11 cellular contexts compared by ENCODE assay signal in genomic region chr17:76672892-76673291, GRCh38. TPM values are rescaled to one million over a fixed set of nuclear protein-coding genes. Genes with fewer than 3 reads are reported as not detected.
DNase-seq lines count a peak whose midpoint lies in the region; ATAC-seq and TF ChIP-seq lines count a peak whose summit lies in the region.
"Had no signal": no experiment of that assay in that cellular context is flagged by ENCODE, and none has a peak within 500 bp of the region (broad histone marks: within the 10 kb centered on the region; RNA-seq: fewer than 3 reads in every experiment).

No MANE protein-coding gene starts in this region.

- DNase-seq in A673 (ENCODE audit: low spot score) (no peak), GM13976 (ENCODE audit: low spot score) (peak; percentile 3), naive B cell (no peak), C1 segment of cervical spinal cord (lab: John Stamatoyannopoulos, UW) (no peak), SKM-1 treated with dmso at 0.1 percent for 144 hours (lab: John Stamatoyannopoulos, UW; ENCODE audit: unreplicated experiment) (no peak), SIG-M5 (lab: John Stamatoyannopoulos, UW) (no peak), HK-2 (ENCODE audit: unreplicated experiment) (no peak)
- no peak for DNase-seq in activated CD4-positive, alpha-beta memory T cell treated with anti-CD3 and anti-CD28 coated beads, Interleukin-2, amount 10 ng/mL, durations not matched to agents 7 days and 5 days
- DNase-seq: central memory CD4-positive, alpha-beta T cell; posterior cingulate gyrus had no signal

- no TSS peak for BruUV-seq in A673 (replicated peaks; lab: Mats Ljungman, UMichigan)

- H3K36me3 ChIP-seq in A673 (ENCODE audit: insufficient read depth, low read length, poor library complexity, severe bottlenecking) = no peaks in the 10 kb centered on the region

- H3K27me3 Mint-ChIP-seq in activated CD4-positive, alpha-beta memory T cell treated with anti-CD3 and anti-CD28 coated beads, Interleukin-2, amount 10 ng/mL, durations not matched to agents 7 days and 5 days = peaks cover 3% of the 10 kb centered on the region
- H3K27me3 Mint-ChIP-seq in naive B cell = peaks cover 0 to 4% (median 4%) of the 10 kb centered on the region in 3 donors

- no peaks in the 10 kb centered on the region for H3K9me3 ChIP-seq in A673 (ENCODE audit: low read depth, low read length, poor library complexity, severe bottlenecking)

- POLR2A ChIA-PET in A673 (lab: Charles Lee; ENCODE audit: low non-redundant PET) = no interaction called here
- POLR2A ChIA-PET in activated CD4-positive, alpha-beta memory T cell treated with anti-CD3 and anti-CD28 coated beads, Interleukin-2, amount 10 ng/mL, durations not matched to agents 7 days and 5 days (lab: Charles Lee) = interaction anchor here (1.2 to 3.3 kb wide), 5 partner anchors 11 to 221 kb away, joined by 3 to 32 read pairs (median 7); no protein-coding TSS in a partner anchor

- peak overlapping the region; percentile 89 for H3K4me3 Mint-ChIP-seq in activated CD4-positive, alpha-beta memory T cell treated with anti-CD3 and anti-CD28 coated beads, Interleukin-2, amount 10 ng/mL, durations not matched to agents 7 days and 5 days
- peak overlapping the region; percentile 84 to 98 (median 92) for H3K4me3 Mint-ChIP-seq in naive B cell

- peak overlapping the region; percentile 66 for H3K4me3 ChIP-seq in A673 (ENCODE audit: low read depth, low read length, poor library complexity, severe bottlenecking)

- CTCF ChIA-PET in A673 (lab: Charles Lee) = no interaction called here
- CTCF ChIA-PET in activated CD4-positive, alpha-beta memory T cell treated with anti-CD3 and anti-CD28 coated beads, Interleukin-2, amount 10 ng/mL, durations not matched to agents 7 days and 5 days (lab: Charles Lee) = no interaction called here

- peaks cover 31% of the 10 kb centered on the region for H3K4me1 Mint-ChIP-seq in activated CD4-positive, alpha-beta memory T cell treated with anti-CD3 and anti-CD28 coated beads, Interleukin-2, amount 10 ng/mL, durations not matched to agents 7 days and 5 days
- peaks cover 19 to 24% (median 23%) of the 10 kb centered on the region in 3 donors for H3K4me1 Mint-ChIP-seq in naive B cell

- H3K4me1 ChIP-seq in A673 (ENCODE audit: insufficient read depth, low read length, poor library complexity, severe bottlenecking) = peaks cover 16% of the 10 kb centered on the region

- no peaks in the 10 kb centered on the region for H3K27me3 ChIP-seq in A673 (replicated peaks; ENCODE audit: insufficient read depth, low read depth, low read length, poor library complexity)

- intact Hi-C loops in A673 (cut with micrococcal nuclease; ENCODE audit: unreplicated experiment) = loop anchor here (5.0 kb wide), 1 partner anchor 116 kb away; no protein-coding TSS in a partner anchor

- no peak overlapping the region for H3K27ac ChIP-seq in A673 (ENCODE audit: low read depth, low read length, poor library complexity, severe bottlenecking)

- H3K27ac Mint-ChIP-seq in activated CD4-positive, alpha-beta memory T cell treated with anti-CD3 and anti-CD28 coated beads, Interleukin-2, amount 10 ng/mL, durations not matched to agents 7 days and 5 days = peak overlapping the region; percentile 87
- no peak overlapping the region for H3K27ac Mint-ChIP-seq in naive B cell

- no peaks in the 10 kb centered on the region for H3K36me3 Mint-ChIP-seq in activated CD4-positive, alpha-beta memory T cell treated with anti-CD3 and anti-CD28 coated beads, Interleukin-2, amount 10 ng/mL, durations not matched to agents 7 days and 5 days (ENCODE audit: low read depth)
- H3K36me3 Mint-ChIP-seq in naive B cell = no peaks in the 10 kb centered on the region

- TF ChIP-seq CTCF in A673 (conservative IDR thresholded peaks at IDR 0.05; ENCODE audit: low read depth, low read length) = no peak
- no peak for TF ChIP-seq CTCF in GM13976 (IDR thresholded peaks at IDR 0.05; ENCODE audit: borderline replicate concordance, control extremely low read depth, extremely low read depth, insufficient read depth, missing control alignments)

- no peak for ATAC-seq in naive B cell (ENCODE audit: low read depth in 2 of 2)
- ATAC-seq: GM12878 had no signal

- in situ Hi-C loops in GM13976 (cut with MboI; ENCODE audit: low sequenced_read_pairs, unreplicated experiment) = no loop called here

- no peaks in the 10 kb centered on the region for H3K9me3 Mint-ChIP-seq in activated CD4-positive, alpha-beta memory T cell treated with anti-CD3 and anti-CD28 coated beads, Interleukin-2, amount 10 ng/mL, durations not matched to agents 7 days and 5 days
- H3K9me3 Mint-ChIP-seq in naive B cell = peaks cover 0 to 5% (median 0%) of the 10 kb centered on the region in 7 donors

RNA-seq across cellular contexts. Expression of gene ST6GALNAC1, which starts 29.3 kb away (rescaled TPM):
- total RNA-seq in A673 (2021) = not detected in 2 replicates
- total RNA-seq in activated CD4-positive, alpha-beta memory T cell treated with anti-CD3 and anti-CD28 coated beads, Interleukin-2, amount 10 ng/mL, durations not matched to agents 7 days and 5 days = 1 to 10 TPM; 3.1 to 4.0 TPM
- polyA plus RNA-seq in naive B cell (ENCODE audit: low read depth in 6 of 6) = not detected
- polyA plus RNA-seq: GM12878 had no signal

RNA-seq across cellular contexts. Expression of gene MXRA7, which starts 37.9 kb away (rescaled TPM):
- 61.5 and 62.8 TPM in 2 replicates for total RNA-seq in A673 (2021)
- total RNA-seq in activated CD4-positive, alpha-beta memory T cell treated with anti-CD3 and anti-CD28 coated beads, Interleukin-2, amount 10 ng/mL, durations not matched to agents 7 days and 5 days = 1 to 10 TPM; 7.5 to 8.5 TPM
- 1 to 10 TPM; 1.8 to 7.7 (median 3.5) TPM for polyA plus RNA-seq in naive B cell (ENCODE audit: low read depth in 6 of 6)

RNA-seq across cellular contexts. Expression of gene JMJD6, which starts 53.5 kb away (rescaled TPM):
- 66.9 and 77.6 TPM in 2 replicates for total RNA-seq in A673 (2021)
- total RNA-seq in activated CD4-positive, alpha-beta memory T cell treated with anti-CD3 and anti-CD28 coated beads, Interleukin-2, amount 10 ng/mL, durations not matched to agents 7 days and 5 days = 10 to 100 TPM; 66.8 to 68.0 TPM
- polyA plus RNA-seq in naive B cell (ENCODE audit: low read depth in 6 of 6) = 10 to 100 TPM; 17.4 to 38.2 (median 20.0) TPM

RNA-seq across cellular contexts. Expression of gene METTL23, which starts 53.7 kb away (rescaled TPM):
- 42.4 and 46.0 TPM in 2 replicates for total RNA-seq in A673 (2021)
- total RNA-seq in activated CD4-positive, alpha-beta memory T cell treated with anti-CD3 and anti-CD28 coated beads, Interleukin-2, amount 10 ng/mL, durations not matched to agents 7 days and 5 days = 10 to 100 TPM; 43.0 to 48.0 TPM
- polyA plus RNA-seq in naive B cell (ENCODE audit: low read depth in 6 of 6) = 100 to 1,000 TPM; 119 to 177 (median 143) TPM
